In genomic region chr2:54572262-54572635, GRCh38 we compare ENCODE assay signal across 8 cellular contexts.
DNase-seq lines count a peak whose midpoint lies in the region; ATAC-seq, FAIRE-seq and TF ChIP-seq lines count a peak whose summit lies in the region.

No MANE protein-coding gene starts in this region.

- H3K9me3 ChIP-seq in MG63, result no peaks in the 10 kb centered on the region
- no peaks in the 10 kb centered on the region for H3K9me3 ChIP-seq in astrocyte (ENCODE audit: insufficient read depth, low read depth, low read length)
- H3K9me3 ChIP-seq in tibial nerve, result no peaks in the 10 kb centered on the region

- peak overlapping the region; percentile 91 for H3K9ac ChIP-seq in astrocyte (ENCODE audit: low read length)

- peak overlapping the region; percentile 85 for H3K27ac Mint-ChIP-seq in astrocyte (ENCODE audit: unreplicated experiment)

- no peak overlapping the region for H3K4me3 ChIP-seq in MG63
- H3K4me3 ChIP-seq in astrocyte (ENCODE audit: insufficient read depth, low read depth, low read length), result peak overlapping the region; percentile 35
- no peak overlapping the region for H3K4me3 ChIP-seq in tibial nerve

- peak overlapping the region; percentile 83 for H3K4me2 ChIP-seq in astrocyte (ENCODE audit: low read length)

- H3K36me3 Mint-ChIP-seq in astrocyte (ENCODE audit: low read depth, unreplicated experiment), result peaks cover 19% of the 10 kb centered on the region

- H3K4me1 Mint-ChIP-seq in astrocyte (ENCODE audit: low read depth, unreplicated experiment), result peaks cover 78% of the 10 kb centered on the region

- DNase-seq in DMS53 treated with DMSO at 0.1 percent for 48 hours (lab: John Stamatoyannopoulos, UW; ENCODE audit: unreplicated experiment) (peak; percentile 52), MG63 (peak; percentile 35), astrocyte (ENCODE audit: low read depth) (peak; percentile 98), left kidney (ENCODE audit: low read depth, low spot score) (peak; percentile 77), tibial nerve (ENCODE audit: low spot score in 2 of 2) (no peak), cerebellum (ENCODE audit: low spot score) (no peak), NCI-H2227 treated with DMSO at 0.1 percent for 48 hours (lab: John Stamatoyannopoulos, UW) (no peak)

- TF ChIP-seq EP300 in tibial nerve (IDR thresholded peaks at IDR 0.05), result no peak

- no peaks in the 10 kb centered on the region for H3K9me3 Mint-ChIP-seq in astrocyte (ENCODE audit: unreplicated experiment)

- H3K36me3 ChIP-seq in MG63 (peaks cover 14% of the 10 kb centered on the region), astrocyte (ENCODE audit: insufficient read depth, low read length) (peaks cover 6% of the 10 kb centered on the region), tibial nerve (no peaks in the 10 kb centered on the region)

- no peak for FAIRE-seq in astrocyte (lab: Jason Lieb, UNC)

- peaks cover 9% of the 10 kb centered on the region for H4K20me1 ChIP-seq in astrocyte (ENCODE audit: insufficient read depth, low read length)

- H3K79me2 ChIP-seq in astrocyte (ENCODE audit: insufficient read depth, low read length), result peaks cover 83% of the 10 kb centered on the region

- H3K27me3 ChIP-seq in MG63 (no peaks in the 10 kb centered on the region), astrocyte (ENCODE audit: insufficient read depth, low read length) (no peaks in the 10 kb centered on the region), tibial nerve (no peaks in the 10 kb centered on the region)

- peak overlapping the region; percentile 65 for H3K4me3 Mint-ChIP-seq in astrocyte (ENCODE audit: unreplicated experiment)

- H3K27ac ChIP-seq in astrocyte (ENCODE audit: low read depth, low read length), result peak overlapping the region; percentile 99
- peak overlapping the region; percentile 16 to 91 (median 78) for H3K27ac ChIP-seq in tibial nerve

- WGBS in tibial nerve, 2 donors, result 4 to 7% methylated on average over 4 of the region's 4 CpGs

- H2AFZ ChIP-seq in astrocyte (ENCODE audit: low read depth, low read length), result no peak overlapping the region

- H3K27me3 Mint-ChIP-seq in astrocyte (ENCODE audit: low read depth, unreplicated experiment), result no peaks in the 10 kb centered on the region

- TF ChIP-seq POLR2A in tibial nerve (IDR thresholded peaks at IDR 0.05), result no peak

- TF ChIP-seq CTCF in astrocyte (IDR thresholded peaks at IDR 0.05; ENCODE audit: insufficient read depth, low read depth, low read length) (no peak), tibial nerve (IDR thresholded peaks at IDR 0.05) (no peak)

- H3K4me1 ChIP-seq in astrocyte (ENCODE audit: insufficient read depth, low read length) (peaks cover 75% of the 10 kb centered on the region), tibial nerve (peaks cover 5 to 98% (median 85%) of the 10 kb centered on the region in 4 donors)

- ATAC-seq in GM18511 (IDR thresholded peaks at IDR 0.05; ENCODE audit: unreplicated experiment), result no peak

Comparison
In these comparisons a context has a peak if more than half of its experiments do, and no peak if none do; other contexts are left out.
1. DNase-seq: peak in DMS53 treated with DMSO at 0.1 percent for 48 hours (single experiment), MG63 (single experiment), astrocyte (single experiment) and left kidney (single experiment); none in tibial nerve (0 of 2), cerebellum (single experiment) and NCI-H2227 treated with DMSO at 0.1 percent for 48 hours (single experiment).